Comparison of ENCODE assay signal across 1 cellular context in genomic region chr7:149501651-149502050, GRCh38.
TF ChIP-seq lines count a peak whose summit lies in the region.

No MANE protein-coding gene starts in this region.

TF ChIP-seq in IMR-90, 13 proteins besides CTCF, POLR2A, EP300 and RAD21 (continued from another document):
- TF ChIP-seq NFE2L2 (IDR thresholded peaks at IDR 0.05; ENCODE audit: low read depth, low read length) (no peak), FOS (IDR thresholded peaks at IDR 0.05; ENCODE audit: low read depth, low read length) (no peak), ELK1 (IDR thresholded peaks at IDR 0.05; ENCODE audit: borderline replicate concordance, low read depth, low read length) (no peak), RFX5 (IDR thresholded peaks at IDR 0.05; ENCODE audit: low read depth, low read length) (no peak), SMC3 (IDR thresholded peaks at IDR 0.05; ENCODE audit: low read depth, low read length) (no peak), RCOR1 (IDR thresholded peaks at IDR 0.05; ENCODE audit: insufficient replicate concordance, low read length) (no peak), MAZ (IDR thresholded peaks at IDR 0.05; ENCODE audit: borderline replicate concordance, low read depth, low read length) (no peak), USF2 (IDR thresholded peaks at IDR 0.05; ENCODE audit: low read depth, low read length) (no peak), CHD1 (IDR thresholded peaks at IDR 0.05; ENCODE audit: low read depth, low read length) (no peak), MAFK (IDR thresholded peaks at IDR 0.05; ENCODE audit: low read depth, low read length) (no peak), BHLHE40 (IDR thresholded peaks at IDR 0.05; ENCODE audit: low read depth, low read length) (no peak)
